16 cellular contexts compared by ENCODE assay signal in genomic region chr6:3376064-3376463, GRCh38.
"Had no signal": no experiment of that assay in that cellular context is flagged by ENCODE, and none has a peak within 500 bp of the region (broad histone marks: within the 10 kb centered on the region; RNA-seq: fewer than 3 reads in every experiment).

No MANE protein-coding gene starts in this region.

- DNase-seq: activated CD4-positive, alpha-beta T cell treated with anti-CD3 and anti-CD28 coated beads for 36 hours; activated CD8-positive, alpha-beta memory T cell treated with anti-CD3 and anti-CD28 coated beads, Interleukin-2, amount 50 U/mL, for 4 hours; activated CD8-positive, alpha-beta T cell treated with anti-CD3 and anti-CD28 coated beads, Interleukin-2, amount 10 ng/mL, durations not matched to agents 7 days and 5 days; activated naive CD8-positive, alpha-beta T cell treated with anti-CD3 and anti-CD28 coated beads for 36 hours; activated T-cell treated with anti-CD3 and anti-CD28 coated beads, Interleukin-2, amount 50 U/mL, for 48 hours; cerebellar nuclear complex; endodermal cell; islet precursor cell; left lung; nephron progenitor cell; stimulated activated CD4-positive, alpha-beta T cell treated with anti-CD3 and anti-CD28 coated beads, Interleukin-1b, Interleukin-23, amount 100 ng/mL, for 48 hours; stimulated activated naive CD8-positive, alpha-beta T cell treated with anti-CD3 and anti-CD28 coated beads, Interleukin-15, amount 100 ng/mL, for 72 hours; T-helper 17 cell; tibial artery; uterus had no signal

- H3K36me3 Mint-ChIP-seq: activated naive CD8-positive, alpha-beta T cell treated with anti-CD3 and anti-CD28 coated beads for 36 hours had no signal

- H3K4me1 ChIP-seq: left lung, tibial artery, uterus had no signal

- H3K36me3 ChIP-seq: gastroesophageal sphincter, left lung, tibial artery, uterus had no signal

- H3K27ac Mint-ChIP-seq: activated CD4-positive, alpha-beta T cell treated with anti-CD3 and anti-CD28 coated beads for 36 hours; activated CD8-positive, alpha-beta T cell treated with anti-CD3 and anti-CD28 coated beads, Interleukin-2, amount 10 ng/mL, durations not matched to agents 7 days and 5 days; activated naive CD8-positive, alpha-beta T cell treated with anti-CD3 and anti-CD28 coated beads for 36 hours; endodermal cell; nephron progenitor cell; stimulated activated naive CD8-positive, alpha-beta T cell treated with anti-CD3 and anti-CD28 coated beads, Interleukin-15, amount 100 ng/mL, for 72 hours; T-helper 17 cell had no signal

- H3K27me3 Mint-ChIP-seq: activated CD4-positive, alpha-beta T cell treated with anti-CD3 and anti-CD28 coated beads for 36 hours had no signal

- H3K9me3 ChIP-seq: gastroesophageal sphincter, left lung, tibial artery, uterus had no signal

- H3K27ac ChIP-seq: left lung, tibial artery, uterus had no signal

- ATAC-seq: activated CD4-positive, alpha-beta T cell treated with anti-CD3 and anti-CD28 coated beads for 36 hours; activated CD8-positive, alpha-beta T cell treated with anti-CD3 and anti-CD28 coated beads, Interleukin-2, amount 10 ng/mL, durations not matched to agents 7 days and 5 days; gastroesophageal sphincter; left lung; stimulated activated naive CD8-positive, alpha-beta T cell treated with anti-CD3 and anti-CD28 coated beads, Interleukin-15, amount 100 ng/mL, for 72 hours; T-helper 17 cell had no signal

- H3K27me3 ChIP-seq: gastroesophageal sphincter, left lung, tibial artery, uterus had no signal

- H3K4me3 ChIP-seq: gastroesophageal sphincter, left lung, tibial artery, uterus had no signal

- H3K4me3 Mint-ChIP-seq: activated CD4-positive, alpha-beta T cell treated with anti-CD3 and anti-CD28 coated beads for 36 hours; activated CD8-positive, alpha-beta T cell treated with anti-CD3 and anti-CD28 coated beads, Interleukin-2, amount 10 ng/mL, durations not matched to agents 7 days and 5 days; activated naive CD8-positive, alpha-beta T cell treated with anti-CD3 and anti-CD28 coated beads for 36 hours; endodermal cell; nephron progenitor cell; stimulated activated naive CD8-positive, alpha-beta T cell treated with anti-CD3 and anti-CD28 coated beads, Interleukin-15, amount 100 ng/mL, for 72 hours; T-helper 17 cell had no signal

- H3K9me3 Mint-ChIP-seq: activated naive CD8-positive, alpha-beta T cell treated with anti-CD3 and anti-CD28 coated beads for 36 hours; endodermal cell; nephron progenitor cell; stimulated activated naive CD8-positive, alpha-beta T cell treated with anti-CD3 and anti-CD28 coated beads, Interleukin-15, amount 100 ng/mL, for 72 hours had no signal
